ENCODE assay signal across 23 cellular contexts in the genomic region with DNA sequence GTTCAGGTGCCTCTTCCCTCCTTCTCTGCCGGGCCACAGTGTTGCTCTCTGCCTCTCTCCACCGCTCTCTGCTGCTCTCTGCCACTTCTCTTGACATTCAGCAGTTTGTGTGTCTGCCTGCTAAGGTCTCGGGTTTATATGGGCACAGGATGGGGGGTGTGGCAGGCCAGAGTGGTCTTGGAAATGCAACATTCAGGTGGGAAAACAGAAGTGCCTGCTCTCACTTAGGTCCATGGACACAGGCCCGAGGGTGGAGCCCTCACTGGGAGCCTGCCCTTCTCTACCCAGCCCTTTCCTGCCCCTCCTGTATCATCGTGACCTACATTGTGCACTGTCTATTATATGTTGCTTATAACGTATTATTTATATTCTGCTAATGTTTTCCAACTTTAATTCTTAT.
DNase-seq lines count a peak whose midpoint lies in the region; ATAC-seq, FAIRE-seq and TF ChIP-seq lines count a peak whose summit lies in the region.
"Had no signal": no experiment of that assay in that cellular context is flagged by ENCODE, and none has a peak within 500 bp of the region (broad histone marks: within the 10 kb centered on the region; RNA-seq: fewer than 3 reads in every experiment).

No MANE protein-coding gene starts in this region.

- no TSS peak for BruUV-seq in K562 (replicated peaks; lab: Mats Ljungman, UMichigan)

- H3K79me2 ChIP-seq in K562 (ENCODE audit: control insufficient read depth, insufficient read depth, low read length), result no peaks in the 10 kb centered on the region
- H3K79me2 ChIP-seq in neural progenitor cell (ENCODE audit: low read depth), result no peaks in the 10 kb centered on the region

- peaks cover 14 to 36% of the 10 kb centered on the region in 2 experiments; a peak in 3 of 5 replicates for H3K27me3 ChIP-seq in K562 (ENCODE audit: control insufficient read depth in 2 of 2, insufficient read depth in 2 of 2, low read length in 2 of 2)
- H3K27me3 ChIP-seq in neural progenitor cell, result no peaks in the 10 kb centered on the region
- peaks cover 0 to 11% (median 0%) of the 10 kb centered on the region in 3 donors for H3K27me3 ChIP-seq in stomach
- H3K27me3 ChIP-seq: BE2C; BLaER1 treated with 17β-estradiol and CSF1 and Interleukin-3, amounts not matched to agents 10 nM and 100 nM had no signal

- no peak for TF ChIP-seq RAD21 in K562 (CRISPR knock-in tag; conservative IDR thresholded peaks at IDR 0.05 in 1 of 2, IDR thresholded peaks at IDR 0.05 in 1 of 2)

- H3K4me3 Mint-ChIP-seq in neural progenitor cell, result no peak overlapping the region
- H3K4me3 Mint-ChIP-seq: CD14-positive monocyte; CD4-positive, alpha-beta T cell; CD8-positive, alpha-beta memory T cell; H9 had no signal

- no peak for FAIRE-seq in K562 (lab: Jason Lieb, UNC)
- FAIRE-seq: A549, D721Med, GM12891 had no signal

- intact Hi-C loops in K562 (cut with micrococcal nuclease), result no loop called here
- intact Hi-C loops in stomach (cut with DNase I; ENCODE audit: low total_unique reads), result no loop called here

- 33% methylated on average over 5 of the region's 6 CpGs for WGBS in K562 (ENCODE audit: insufficient coverage, low coverage, missing lambda C conversion rate)
- 57 to 70% (median 64%) methylated on average over 6 of the region's 6 CpGs for WGBS in stomach, 5 donors

- H3K4me2 ChIP-seq in K562 (ENCODE audit: insufficient read depth, low read length) (no peak overlapping the region), neural progenitor cell (no peak overlapping the region)
- H3K4me2 ChIP-seq: A549; BLaER1 treated with 17β-estradiol and CSF1 and Interleukin-3, amounts not matched to agents 10 nM and 100 nM had no signal

- H3K4me1 ChIP-seq in K562 (replicated peaks in 1 of 2; ENCODE audit: control insufficient read depth in 2 of 2, insufficient read depth in 2 of 2, low read length in 2 of 2) (peaks cover 0 to 7% of the 10 kb centered on the region in 2 experiments; a peak in 2 of 5 replicates), neural progenitor cell (no peaks in the 10 kb centered on the region), stomach (no peaks in the 10 kb centered on the region)
- H3K4me1 ChIP-seq: A549; BE2C; BLaER1 treated with 17β-estradiol and CSF1 and Interleukin-3, amounts not matched to agents 10 nM and 100 nM had no signal

- in situ Hi-C loops in K562 (cut with MboI) (no loop called here), GM13977 (cut with MboI; ENCODE audit: low pct_unique_long_range_greater_than_20kb, low sequenced_read_pairs, unreplicated experiment) (no loop called here)

- no peaks in the 10 kb centered on the region for H3K9me3 Mint-ChIP-seq in neural progenitor cell
- H3K9me3 Mint-ChIP-seq: CD4-positive, alpha-beta T cell; CD8-positive, alpha-beta memory T cell; H9 had no signal

- CTCF ChIA-PET in K562 (lab: Yijun Ruan, JAX; ENCODE audit: low intra/inter-chr PET ratio), result no interaction called here

- H3K27me3 Mint-ChIP-seq in neural progenitor cell (ENCODE audit: insufficient read depth, low read depth), result peaks cover 5% of the 10 kb centered on the region

- H3K9ac ChIP-seq in K562 (ENCODE audit: insufficient read depth in 1 of 2, low read depth in 2 of 2, low read length in 2 of 2), result no peak overlapping the region
- no peak overlapping the region for H3K9ac ChIP-seq in neural progenitor cell
- H3K9ac ChIP-seq: BLaER1 treated with 17β-estradiol and CSF1 and Interleukin-3, amounts not matched to agents 10 nM and 100 nM had no signal

- POLR2A ChIA-PET in K562 (lab: Yijun Ruan, JAX), result no interaction called here

- peak overlapping the region; percentile 33 for H3K27ac Mint-ChIP-seq in neural progenitor cell
- H3K27ac Mint-ChIP-seq: CD14-positive monocyte; CD4-positive, alpha-beta T cell; CD8-positive, alpha-beta memory T cell had no signal

- no peaks in the 10 kb centered on the region for H3F3A ChIP-seq in neural progenitor cell (ENCODE audit: low read depth)

- ATAC-seq in K562 (no peak), omental fat pad (ENCODE audit: low FRiP score) (no peak)
- ATAC-seq: HCT116 had no signal

- H4K20me1 ChIP-seq in K562 (replicated peaks; ENCODE audit: control insufficient read depth, insufficient read depth, low read length), result no peaks in the 10 kb centered on the region
- no peaks in the 10 kb centered on the region for H4K20me1 ChIP-seq in neural progenitor cell (ENCODE audit: low read depth)
- H4K20me1 ChIP-seq: BLaER1 treated with 17β-estradiol and CSF1 and Interleukin-3, amounts not matched to agents 10 nM and 100 nM had no signal

- no peaks in the 10 kb centered on the region for H3K9me1 ChIP-seq in K562 (ENCODE audit: control insufficient read depth, insufficient read depth, low read length)

- H3K9me3 ChIP-seq in K562 (replicated peaks; ENCODE audit: control insufficient read depth, insufficient read depth, low read depth, low read length) (no peaks in the 10 kb centered on the region), neural progenitor cell (ENCODE audit: low read depth) (no peaks in the 10 kb centered on the region), stomach (no peaks in the 10 kb centered on the region)
- H3K9me3 ChIP-seq: A549; BE2C; BLaER1 treated with 17β-estradiol and CSF1 and Interleukin-3, amounts not matched to agents 10 nM and 100 nM had no signal

- TF ChIP-seq CTCF in K562 (IDR thresholded peaks at IDR 0.05 in 2 of 3, conservative IDR thresholded peaks at IDR 0.05 in 1 of 3; ENCODE audit: insufficient read depth in 2 of 3, low read depth in 1 of 3, low read length in 3 of 3) (no peak), neural progenitor cell (IDR thresholded peaks at IDR 0.05) (no peak), stomach (IDR thresholded peaks at IDR 0.05) (no peak), GM13977 (IDR thresholded peaks at IDR 0.05; ENCODE audit: extremely low read depth, insufficient read depth, missing control alignments) (no peak), omental fat pad (IDR thresholded peaks at IDR 0.05) (no peak)

- DNase-seq in K562 (ENCODE audit: extremely low read depth in 1 of 4, low spot score in 3 of 4) (no peak), islet precursor cell (peak; percentile 37), neural progenitor cell (ENCODE audit: low spot score) (no peak), stomach (peak; percentile 14), GM13977 (ENCODE audit: low spot score) (no peak), omental fat pad (ENCODE audit: low spot score) (no peak)
- DNase-seq in effector CD4-positive, alpha-beta T cell, result no peak
- DNase-seq: 8988T; ACHN; AML-193; BE2C; CD4-positive, alpha-beta T cell; CD8-positive, alpha-beta memory T cell; DMS 273 treated with DMSO at 0.1 percent for 48 hours; DMS79; GF-D8 had no signal

- no peak overlapping the region for H3K27ac ChIP-seq in K562 (ENCODE audit: extremely low read depth, low read depth, low read length)
- no peak overlapping the region for H3K27ac ChIP-seq in neural progenitor cell
- no peak overlapping the region for H3K27ac ChIP-seq in stomach
- H3K27ac ChIP-seq: A549; BLaER1 treated with 17β-estradiol and CSF1 and Interleukin-3, amounts not matched to agents 10 nM and 100 nM had no signal

- H3K4me3 ChIP-seq in K562, result no peak overlapping the region
- no peak overlapping the region for H3K4me3 ChIP-seq in neural progenitor cell
- no peak overlapping the region for H3K4me3 ChIP-seq in stomach
- H3K4me3 ChIP-seq: A549; BLaER1 treated with 17β-estradiol and CSF1 and Interleukin-3, amounts not matched to agents 10 nM and 100 nM had no signal

- H2AFZ ChIP-seq in K562 (ENCODE audit: low read depth, low read length) (peak overlapping the region; percentile 67; the same call in 1 of the 2 replicates), neural progenitor cell (replicated peaks) (no peak overlapping the region)

- H3K36me3 Mint-ChIP-seq in neural progenitor cell, result no peaks in the 10 kb centered on the region
- H3K36me3 Mint-ChIP-seq: CD14-positive monocyte; CD8-positive, alpha-beta memory T cell had no signal

- H3K36me3 ChIP-seq in K562 (ENCODE audit: control insufficient read depth, insufficient read depth, low read length), result no peaks in the 10 kb centered on the region
- no peaks in the 10 kb centered on the region for H3K36me3 ChIP-seq in neural progenitor cell
- no peaks in the 10 kb centered on the region for H3K36me3 ChIP-seq in stomach
- H3K36me3 ChIP-seq: BE2C; BLaER1 treated with 17β-estradiol and CSF1 and Interleukin-3, amounts not matched to agents 10 nM and 100 nM had no signal

- TF ChIP-seq EP300 in K562 (IDR thresholded peaks at IDR 0.05; ENCODE audit: low read length) (no peak), stomach (IDR thresholded peaks at IDR 0.05) (no peak)

- peaks cover 5% of the 10 kb centered on the region for H3K4me1 Mint-ChIP-seq in neural progenitor cell
- H3K4me1 Mint-ChIP-seq: CD14-positive monocyte; CD8-positive, alpha-beta memory T cell had no signal

- TF ChIP-seq POLR2A in K562 (conservative IDR thresholded peaks at IDR 0.05) (no peak), stomach (IDR thresholded peaks at IDR 0.05) (no peak)

TF ChIP-seq in K562, 482 proteins besides CTCF, POLR2A, EP300 and RAD21 (continues in another document):
- TF ChIP-seq, protein P1, sequence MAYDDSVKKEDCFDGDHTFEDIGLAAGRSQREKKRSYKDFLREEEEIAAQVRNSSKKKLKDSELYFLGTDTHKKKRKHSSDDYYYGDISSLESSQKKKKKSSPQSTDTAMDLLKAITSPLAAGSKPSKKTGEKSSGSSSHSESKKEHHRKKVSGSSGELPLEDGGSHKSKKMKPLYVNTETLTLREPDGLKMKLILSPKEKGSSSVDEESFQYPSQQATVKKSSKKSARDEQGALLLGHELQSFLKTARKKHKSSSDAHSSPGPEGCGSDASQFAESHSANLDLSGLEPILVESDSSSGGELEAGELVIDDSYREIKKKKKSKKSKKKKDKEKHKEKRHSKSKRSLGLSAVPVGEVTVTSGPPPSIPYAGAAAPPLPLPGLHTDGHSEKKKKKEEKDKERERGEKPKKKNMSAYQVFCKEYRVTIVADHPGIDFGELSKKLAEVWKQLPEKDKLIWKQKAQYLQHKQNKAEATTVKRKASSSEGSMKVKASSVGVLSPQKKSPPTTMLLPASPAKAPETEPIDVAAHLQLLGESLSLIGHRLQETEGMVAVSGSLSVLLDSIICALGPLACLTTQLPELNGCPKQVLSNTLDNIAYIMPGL (CRISPR knock-in tag; IDR thresholded peaks at IDR 0.05), result no peak
- TF ChIP-seq, protein P2, sequence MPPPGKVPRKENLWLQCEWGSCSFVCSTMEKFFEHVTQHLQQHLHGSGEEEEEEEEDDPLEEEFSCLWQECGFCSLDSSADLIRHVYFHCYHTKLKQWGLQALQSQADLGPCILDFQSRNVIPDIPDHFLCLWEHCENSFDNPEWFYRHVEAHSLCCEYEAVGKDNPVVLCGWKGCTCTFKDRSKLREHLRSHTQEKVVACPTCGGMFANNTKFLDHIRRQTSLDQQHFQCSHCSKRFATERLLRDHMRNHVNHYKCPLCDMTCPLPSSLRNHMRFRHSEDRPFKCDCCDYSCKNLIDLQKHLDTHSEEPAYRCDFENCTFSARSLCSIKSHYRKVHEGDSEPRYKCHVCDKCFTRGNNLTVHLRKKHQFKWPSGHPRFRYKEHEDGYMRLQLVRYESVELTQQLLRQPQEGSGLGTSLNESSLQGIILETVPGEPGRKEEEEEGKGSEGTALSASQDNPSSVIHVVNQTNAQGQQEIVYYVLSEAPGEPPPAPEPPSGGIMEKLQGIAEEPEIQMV (tag; conservative IDR thresholded peaks at IDR 0.05; ENCODE audit: low read depth), result peak; percentile 89
- TF ChIP-seq ZNF780A (CRISPR knock-in tag; IDR thresholded peaks at IDR 0.05) (no peak), POLR3A (IDR thresholded peaks at IDR 0.05; ENCODE audit: borderline replicate concordance, extremely low read depth, insufficient read depth, insufficient read length) (no peak)

Comparison
In these comparisons a context has a peak if more than half of its experiments do, and no peak if none do; other contexts are left out.
1. DNase-seq: peak in islet precursor cell (single experiment) and stomach (single experiment); none in K562 (0 of 4), neural progenitor cell (single experiment), GM13977 (single experiment), omental fat pad (single experiment) and effector CD4-positive, alpha-beta T cell (single experiment).